Comparison of ENCODE assay signal across 32 cellular contexts in the genomic region with DNA sequence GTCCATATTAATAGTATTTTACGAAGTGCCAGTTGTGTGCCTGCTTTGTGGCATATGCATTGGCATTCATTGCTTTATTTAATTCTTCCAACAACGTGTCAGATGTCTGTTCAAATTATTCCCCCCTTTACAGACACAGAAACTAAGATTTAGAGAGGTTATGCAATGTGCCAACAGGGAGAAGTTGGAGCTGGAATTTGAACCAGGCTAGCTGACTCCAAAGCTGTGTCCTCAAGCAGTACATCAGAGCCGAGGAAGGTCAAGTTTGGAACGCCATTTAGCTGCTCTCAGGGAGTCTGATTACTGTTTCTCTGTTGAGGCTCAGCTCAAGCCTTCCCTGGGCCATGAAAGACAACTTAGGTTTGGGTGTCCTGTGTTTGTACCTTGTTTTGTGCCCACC.
"Had no signal": no experiment of that assay in that cellular context is flagged by ENCODE, and none has a peak within 500 bp of the region (broad histone marks: within the 10 kb centered on the region; RNA-seq: fewer than 3 reads in every experiment).

No MANE protein-coding gene starts in this region.

- H3K36me3 ChIP-seq: adrenal gland, breast epithelium had no signal

- H3K27me3 ChIP-seq: adrenal gland, body of pancreas, breast epithelium had no signal

- H3K4me1 Mint-ChIP-seq: activated B cell treated with CpG ODN at 0.5 μM for 24 hours had no signal

- H3K9me3 Mint-ChIP-seq: activated B cell treated with CpG ODN at 0.5 μM for 24 hours; activated CD4-positive, alpha-beta memory T cell treated with anti-CD3 and anti-CD28 coated beads for 36 hours; activated naive CD4-positive, alpha-beta T cell treated with anti-CD3 and anti-CD28 coated beads for 36 hours; activated naive CD4-positive, alpha-beta T cell treated with anti-CD3 and anti-CD28 coated beads, Interleukin-2, amount 50 U/mL, for 72 hours; activated T-cell treated with anti-CD3 and anti-CD28 coated beads, Interleukin-2, amount 50 U/mL, for 4 hours; activated T-helper 1 cell treated with anti-CD3 and anti-CD28 coated beads, Interleukin-12 subunit alpha, Interleukin-12 subunit beta, Interleukin-2, Interleukin-4 antibody, amounts not matched to agents 30 ng/mL and 10 ng/mL and 1 ng/mL, durations not matched to agents 14 hours and 24 hours and 36 hours had no signal

- H3K27me3 Mint-ChIP-seq: activated B cell treated with CpG ODN at 0.5 μM for 24 hours; activated CD4-positive, alpha-beta memory T cell treated with anti-CD3 and anti-CD28 coated beads for 36 hours had no signal

- H3K4me3 Mint-ChIP-seq: activated B cell treated with CpG ODN at 0.5 μM for 24 hours; activated CD4-positive, alpha-beta memory T cell treated with anti-CD3 and anti-CD28 coated beads for 36 hours; activated naive CD4-positive, alpha-beta T cell treated with anti-CD3 and anti-CD28 coated beads for 36 hours; activated T-cell treated with anti-CD3 and anti-CD28 coated beads, Interleukin-2, amount 50 U/mL, for 4 hours; activated T-helper 1 cell treated with anti-CD3 and anti-CD28 coated beads, Interleukin-12 subunit alpha, Interleukin-12 subunit beta, Interleukin-2, Interleukin-4 antibody, amounts not matched to agents 30 ng/mL and 10 ng/mL and 1 ng/mL, durations not matched to agents 14 hours and 24 hours and 36 hours had no signal

- H3K27ac Mint-ChIP-seq: activated B cell treated with CpG ODN at 0.5 μM for 24 hours; activated CD4-positive, alpha-beta memory T cell treated with anti-CD3 and anti-CD28 coated beads for 36 hours; activated naive CD4-positive, alpha-beta T cell treated with anti-CD3 and anti-CD28 coated beads for 36 hours; activated T-helper 1 cell treated with anti-CD3 and anti-CD28 coated beads, Interleukin-12 subunit alpha, Interleukin-12 subunit beta, Interleukin-2, Interleukin-4 antibody, amounts not matched to agents 30 ng/mL and 10 ng/mL and 1 ng/mL, durations not matched to agents 14 hours and 24 hours and 36 hours had no signal

- H3K9me3 ChIP-seq: adrenal gland, body of pancreas, breast epithelium had no signal

- H3K4me1 ChIP-seq: adrenal gland, body of pancreas, breast epithelium had no signal

- H3K4me3 ChIP-seq: adrenal gland, body of pancreas, breast epithelium, PC-9 had no signal

- H3K36me3 Mint-ChIP-seq: activated CD4-positive, alpha-beta memory T cell treated with anti-CD3 and anti-CD28 coated beads for 36 hours had no signal

- DNase-seq: activated B cell treated with CpG ODN at 0.5 μM for 24 hours; activated CD4-positive, alpha-beta memory T cell treated with anti-CD3 and anti-CD28 coated beads for 36 hours; activated CD4-positive, alpha-beta T cell treated with anti-CD3 and anti-CD28 coated beads for 4 hours; activated CD4-positive, alpha-beta T cell treated with anti-CD3 and anti-CD28 coated beads, Interleukin-2, amount 50 U/mL, for 1 hour; activated CD4-positive, CD25-positive, alpha-beta regulatory T cell treated with anti-CD3 and anti-CD28 coated beads, Interleukin-2, amount 50 U/mL, for 72 hours; activated CD8-positive, alpha-beta memory T cell treated with anti-CD3 and anti-CD28 coated beads, Interleukin-2, amount 50 U/mL, for 4 hours; activated gamma-delta T cell treated with Interleukin-2 at 50 U/mL for 16 hours; activated naive CD4-positive, alpha-beta T cell treated with anti-CD3 and anti-CD28 coated beads for 36 hours; activated T-cell treated with anti-CD3 and anti-CD28 coated beads for 4 hours; activated T-cell treated with anti-CD3 and anti-CD28 coated beads, Interleukin-2, amount 50 U/mL, for 4 hours; adrenal gland; body of pancreas; NCI-H1105 treated with DMSO at 0.1 percent for 48 hours; NCI-H1436; NCI-H1694; NCI-H1930; NCI-H2081 treated with DMSO at 0.1 percent for 48 hours; NCI-H345; NCI-H526; NCI-H748 treated with DMSO at 0.1 percent for 48 hours; NK-92 treated with Interleukin-12 subunit alpha and Interleukin-12 subunit beta, amount 100 ng/mL, for 24 hours; PC-9; Right ventricle myocardium superior; SW 1271; T-helper 1 cell; T-helper 2 cell; T-helper 9 cell had no signal

- ATAC-seq: activated naive CD4-positive, alpha-beta T cell treated with anti-CD3 and anti-CD28 coated beads, Interleukin-2, amount 50 U/mL, for 72 hours; activated T-cell treated with anti-CD3 and anti-CD28 coated beads, Interleukin-2, amount 50 U/mL, for 4 hours; body of pancreas had no signal

- H3K27ac ChIP-seq: adrenal gland, body of pancreas, breast epithelium, KMS-11, PC-9, VCaP had no signal
